16 cellular contexts compared by ENCODE assay signal in the genomic region with DNA sequence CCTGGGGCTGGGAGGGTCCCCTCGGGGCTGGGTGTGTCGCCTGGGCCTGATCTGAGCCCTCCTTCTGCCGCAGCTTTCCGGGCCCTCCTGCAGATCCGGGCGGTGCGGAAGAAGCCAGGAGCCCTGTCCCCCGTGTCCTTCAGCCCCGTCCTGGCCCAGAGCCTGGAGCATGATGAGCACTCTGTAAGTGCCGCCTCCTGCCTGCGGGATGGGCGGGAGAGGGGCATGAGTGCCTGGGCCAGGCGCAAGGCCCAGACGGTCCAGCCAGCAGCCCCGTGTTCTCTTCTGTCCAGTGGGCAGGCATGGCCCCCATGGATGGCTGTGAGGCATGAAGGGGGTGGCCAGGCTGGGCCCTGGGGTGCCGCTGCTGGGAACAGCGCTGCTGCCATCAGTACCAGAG. TPM values are rescaled to one million over a fixed set of nuclear protein-coding genes. Genes with fewer than 3 reads are reported as not detected.
DNase-seq lines count a peak whose midpoint lies in the region; ATAC-seq and TF ChIP-seq lines count a peak whose summit lies in the region.
"Had no signal": no experiment of that assay in that cellular context is flagged by ENCODE, and none has a peak within 500 bp of the region (broad histone marks: within the 10 kb centered on the region; RNA-seq: fewer than 3 reads in every experiment).

No MANE protein-coding gene starts in this region.

- TF ChIP-seq CTCF in Peyer's patch (IDR thresholded peaks at IDR 0.05) = no peak
- TF ChIP-seq CTCF in GM13977 (IDR thresholded peaks at IDR 0.05; ENCODE audit: extremely low read depth, insufficient read depth, missing control alignments) = no peak

- intact Hi-C loops in naive thymus-derived CD4-positive, alpha-beta T cell (cut with micrococcal nuclease) = loop anchor here (2.0 kb wide), 2 partner anchors 15 to 17 kb away; partner anchors contain the start of gene NUDT16L1 (in 1 of the 2)

- DNase-seq in Peyer's patch (no peak), RKO (ENCODE audit: low spot score) (no peak), GM13977 (ENCODE audit: low spot score) (no peak)
- DNase-seq in central memory CD8-positive, alpha-beta T cell (ENCODE audit: low spot score in 2 of 2) = no peak
- no peak for DNase-seq in naive thymus-derived CD4-positive, alpha-beta T cell
- DNase-seq in stimulated activated CD4-positive, alpha-beta T cell treated with anti-CD3 and anti-CD28 coated beads, Interleukin-4, amount 100 ng/mL, for 4 hours = no peak
- DNase-seq: activated T-cell treated with anti-CD3 and anti-CD28 coated beads, Interleukin-2, amount 50 U/mL, for 4 hours; effector CD8-positive, alpha-beta T cell; EL; foreskin keratinocyte; H7; NCI-H2081 treated with DMSO at 0.1 percent for 48 hours; NCI-H774; sigmoid colon had no signal

- no peak overlapping the region for H3K4me3 Mint-ChIP-seq in central memory CD8-positive, alpha-beta T cell
- peak overlapping the region in 3 of 10 donors; percentile 81 to 86 (median 83) for H3K4me3 Mint-ChIP-seq in naive thymus-derived CD4-positive, alpha-beta T cell

- no peak overlapping the region for H3K4me3 ChIP-seq in Peyer's patch
- no peak overlapping the region for H3K4me3 ChIP-seq in naive thymus-derived CD4-positive, alpha-beta T cell (ENCODE audit: low read length)
- H3K4me3 ChIP-seq: sigmoid colon, SJSA1, suprapubic skin had no signal

- H3K27me3 ChIP-seq in Peyer's patch = no peaks in the 10 kb centered on the region
- no peaks in the 10 kb centered on the region for H3K27me3 ChIP-seq in naive thymus-derived CD4-positive, alpha-beta T cell (ENCODE audit: control insufficient read depth in 2 of 2, insufficient read depth in 2 of 2, low read length in 2 of 2)
- H3K27me3 ChIP-seq: foreskin keratinocyte, sigmoid colon, SJSA1, suprapubic skin had no signal

- no peaks in the 10 kb centered on the region for H3K9me3 Mint-ChIP-seq in central memory CD8-positive, alpha-beta T cell
- H3K9me3 Mint-ChIP-seq in naive thymus-derived CD4-positive, alpha-beta T cell = no peaks in the 10 kb centered on the region
- H3K9me3 Mint-ChIP-seq: activated T-cell treated with anti-CD3 and anti-CD28 coated beads, Interleukin-2, amount 50 U/mL, for 4 hours had no signal

- H3K27ac Mint-ChIP-seq in central memory CD8-positive, alpha-beta T cell (ENCODE audit: low read depth) = peak overlapping the region; percentile 92
- peak overlapping the region in 8 of 9 donors; percentile 92 to 99 (median 98) for H3K27ac Mint-ChIP-seq in naive thymus-derived CD4-positive, alpha-beta T cell

- H3K4me1 ChIP-seq in Peyer's patch = peaks cover 6 to 35% (median 12%) of the 10 kb centered on the region in 4 donors
- peaks cover 19 to 28% of the 10 kb centered on the region in 2 donors for H3K4me1 ChIP-seq in naive thymus-derived CD4-positive, alpha-beta T cell (ENCODE audit: control insufficient read depth in 2 of 2, insufficient read depth in 2 of 2, low read length in 2 of 2)
- H3K4me1 ChIP-seq: SJSA1 had no signal

- no peak for TF ChIP-seq POLR2A in Peyer's patch (IDR thresholded peaks at IDR 0.05)

- POLR2A ChIA-PET in naive thymus-derived CD4-positive, alpha-beta T cell (lab: Charles Lee) = interaction anchor here (0.7 to 1.6 kb wide), 4 partner anchors 11 to 89 kb away, joined by 3 to 10 read pairs (median 4); no protein-coding TSS in a partner anchor

- peaks cover 26% of the 10 kb centered on the region for H3K4me1 Mint-ChIP-seq in central memory CD8-positive, alpha-beta T cell
- H3K4me1 Mint-ChIP-seq in naive thymus-derived CD4-positive, alpha-beta T cell = peaks cover 31 to 41% (median 35%) of the 10 kb centered on the region in 7 donors

- no peaks in the 10 kb centered on the region for H3K9me3 ChIP-seq in Peyer's patch
- H3K9me3 ChIP-seq in naive thymus-derived CD4-positive, alpha-beta T cell (ENCODE audit: control insufficient read depth in 2 of 3, low read length in 3 of 3) = no peaks in the 10 kb centered on the region
- H3K9me3 ChIP-seq: sigmoid colon, SJSA1, suprapubic skin had no signal

- CTCF ChIA-PET in naive thymus-derived CD4-positive, alpha-beta T cell (lab: Charles Lee) = interaction anchor here (0.6 kb wide), 1 partner anchor 92 kb away, joined by 3 read pairs; no protein-coding TSS in a partner anchor

- in situ Hi-C loops in GM13977 (cut with MboI; ENCODE audit: low pct_unique_long_range_greater_than_20kb, low sequenced_read_pairs, unreplicated experiment) = no loop called here

- H3K27ac ChIP-seq in Peyer's patch = peak overlapping the region in 3 of 4 donors; percentile 19 to 73 (median 68)
- peak overlapping the region; percentile 78 for H3K27ac ChIP-seq in naive thymus-derived CD4-positive, alpha-beta T cell (ENCODE audit: low read depth, low read length)
- H3K27ac ChIP-seq: foreskin keratinocyte, sigmoid colon, SJSA1, suprapubic skin had no signal

- no peaks in the 10 kb centered on the region for H3K27me3 Mint-ChIP-seq in central memory CD8-positive, alpha-beta T cell
- H3K27me3 Mint-ChIP-seq in naive thymus-derived CD4-positive, alpha-beta T cell = no peaks in the 10 kb centered on the region

- no peak for ATAC-seq in central memory CD8-positive, alpha-beta T cell (replicated peaks; ENCODE audit: extremely low read depth, poor library complexity, severe bottlenecking)
- no peak for ATAC-seq in naive thymus-derived CD4-positive, alpha-beta T cell
- ATAC-seq: foreskin keratinocyte had no signal

- H3K36me3 ChIP-seq in Peyer's patch = peaks cover 0 to 38% (median 0%) of the 10 kb centered on the region in 3 donors
- peaks cover 0 to 47% (median 0%) of the 10 kb centered on the region in 3 experiments for H3K36me3 ChIP-seq in naive thymus-derived CD4-positive, alpha-beta T cell (ENCODE audit: control insufficient read depth in 2 of 3, insufficient read depth in 3 of 3, low read length in 3 of 3)

- peaks cover 9% of the 10 kb centered on the region for H3K36me3 Mint-ChIP-seq in central memory CD8-positive, alpha-beta T cell (ENCODE audit: insufficient read depth)
- H3K36me3 Mint-ChIP-seq in naive thymus-derived CD4-positive, alpha-beta T cell = peaks cover 0 to 18% (median 3%) of the 10 kb centered on the region in 5 donors

RNA-seq across cellular contexts. Expression of gene NUDT16L1, which starts 16.0 kb away (rescaled TPM):
- 10 to 100 TPM; 19.0 to 53.6 (median 40.1) TPM for total RNA-seq in Peyer's patch
- 10 to 100 TPM; 42.8 to 65.4 (median 53.3) TPM for total RNA-seq in naive thymus-derived CD4-positive, alpha-beta T cell
- 100 to 1,000 TPM; 104 to 133 TPM for polyA plus RNA-seq in naive thymus-derived CD4-positive, alpha-beta T cell

RNA-seq across cellular contexts. Expression of gene MGRN1, which starts 52.8 kb away (rescaled TPM):
- total RNA-seq in Peyer's patch = 100 to 1,000 TPM in 2 of 4 donors, 10 to 100 TPM in 2; 74.1 to 147 (median 93.8) TPM
- 100 to 1,000 TPM in 1 of 5 experiments, 10 to 100 TPM in 4; 62.6 to 103 (median 81.2) TPM for total RNA-seq in naive thymus-derived CD4-positive, alpha-beta T cell
- 1 to 10 TPM; 4.9 to 10.0 TPM for polyA plus RNA-seq in naive thymus-derived CD4-positive, alpha-beta T cell

RNA-seq across cellular contexts. Expression of gene ANKS3, which starts 56.7 kb away (rescaled TPM):
- 10 to 100 TPM; 20.8 to 42.9 (median 36.6) TPM for total RNA-seq in Peyer's patch
- 10 to 100 TPM; 17.6 to 32.7 (median 25.3) TPM for total RNA-seq in naive thymus-derived CD4-positive, alpha-beta T cell
- polyA plus RNA-seq in naive thymus-derived CD4-positive, alpha-beta T cell = 1 to 10 TPM; 4.1 to 8.5 TPM

RNA-seq across cellular contexts. Expression of gene DNAAF8, which starts 56.9 kb away (rescaled TPM):
- total RNA-seq in Peyer's patch = not detected
- total RNA-seq in naive thymus-derived CD4-positive, alpha-beta T cell = under 1 TPM; 0.11 to 0.57 (median 0.27) TPM
- polyA plus RNA-seq in naive thymus-derived CD4-positive, alpha-beta T cell = under 1 TPM in 1 of 2 donors, not detected in 1; 0.31 TPM
